13 cellular contexts compared by ENCODE assay signal in genomic region chr7:139773372-139773771, GRCh38. TPM values are rescaled to one million over a fixed set of nuclear protein-coding genes. Genes with fewer than 3 reads are reported as not detected.
DNase-seq lines count a peak whose midpoint lies in the region; ATAC-seq and TF ChIP-seq lines count a peak whose summit lies in the region.
"Had no signal": no experiment of that assay in that cellular context is flagged by ENCODE, and none has a peak within 500 bp of the region (broad histone marks: within the 10 kb centered on the region; RNA-seq: fewer than 3 reads in every experiment).

No MANE protein-coding gene starts in this region.

- peak overlapping the region in 1 of 2 donors; percentile 15 for H3K4me3 Mint-ChIP-seq in CD14-positive monocyte
- H3K4me3 Mint-ChIP-seq in HFFc6, result peak overlapping the region; percentile 60
- H3K4me3 Mint-ChIP-seq in activated naive CD8-positive, alpha-beta T cell treated with anti-CD3 and anti-CD28 coated beads for 36 hours, result no peak overlapping the region

- peaks cover 39 to 61% of the 10 kb centered on the region in 2 donors for H3K36me3 Mint-ChIP-seq in CD14-positive monocyte
- peaks cover 17% of the 10 kb centered on the region for H3K36me3 Mint-ChIP-seq in HFFc6 (ENCODE audit: low read depth)
- peaks cover 10% of the 10 kb centered on the region for H3K36me3 Mint-ChIP-seq in activated naive CD8-positive, alpha-beta T cell treated with anti-CD3 and anti-CD28 coated beads for 36 hours

- H3K27ac Mint-ChIP-seq in CD14-positive monocyte (peak overlapping the region; percentile 82 to 96 (median 94)), HFFc6 (peak overlapping the region; percentile 67; the same call in 1 of the 2 replicates)
- peak overlapping the region; percentile 64 for H3K27ac Mint-ChIP-seq in activated naive CD8-positive, alpha-beta T cell treated with anti-CD3 and anti-CD28 coated beads for 36 hours

- intact Hi-C loops in CD14-positive monocyte (cut with micrococcal nuclease), result loop anchor here (2.0 to 10.0 kb wide), 5 partner anchors 51 to 141 kb away; partner anchors contain the start of gene TBXAS1 (in 1 of the 2)
- intact Hi-C loops in left cardiac atrium (cut with DNase I), result loop anchor here (5.0 to 10.0 kb wide), 4 partner anchors 36 to 221 kb away; no protein-coding TSS in a partner anchor
- intact Hi-C loops in posterior cingulate gyrus (cut with DNase I), result loop anchor here (5.0 kb wide), 1 partner anchor 36 kb away; no protein-coding TSS in a partner anchor
- intact Hi-C loops in left ventricle myocardium inferior (cut with micrococcal nuclease), result loop anchor here (10.0 kb wide), 1 partner anchor 79 kb away; no protein-coding TSS in a partner anchor

- H3K9me3 ChIP-seq in osteoblast (ENCODE audit: low read depth, low read length), result no peaks in the 10 kb centered on the region
- H3K9me3 ChIP-seq in left ventricle myocardium inferior (replicated peaks), result no peaks in the 10 kb centered on the region

- no peak for TF ChIP-seq CTCF in CD14-positive monocyte (IDR thresholded peaks at IDR 0.05)
- no peak for TF ChIP-seq CTCF in HFFc6 (IDR thresholded peaks at IDR 0.05)
- TF ChIP-seq CTCF in osteoblast (IDR thresholded peaks at IDR 0.05; ENCODE audit: extremely low read depth, low read depth, low read length), result no peak
- TF ChIP-seq CTCF in left ventricle myocardium inferior (IDR thresholded peaks at IDR 0.05; ENCODE audit: borderline replicate concordance), result no peak

- H2AFZ ChIP-seq in osteoblast (ENCODE audit: low read length), result no peak overlapping the region

- H3K4me3 ChIP-seq in osteoblast (ENCODE audit: insufficient read depth, low read length), result no peak overlapping the region
- H3K4me3 ChIP-seq in left ventricle myocardium inferior, result no peak overlapping the region
- H3K4me3 ChIP-seq: lung had no signal

- H3K36me3 ChIP-seq in osteoblast (ENCODE audit: insufficient read depth, low read length) (peaks cover 16% of the 10 kb centered on the region), left ventricle myocardium inferior (peaks cover 14% of the 10 kb centered on the region)

- H3K79me2 ChIP-seq in osteoblast (ENCODE audit: insufficient read depth, low read length), result peaks cover 80% of the 10 kb centered on the region

- H4K20me1 ChIP-seq in osteoblast (ENCODE audit: insufficient read depth, low read length), result peaks cover 30% of the 10 kb centered on the region

- H3K4me2 ChIP-seq in osteoblast (ENCODE audit: insufficient read depth, low read length), result peak overlapping the region; percentile 90

- H3K9me3 Mint-ChIP-seq in CD14-positive monocyte (no peaks in the 10 kb centered on the region), HFFc6 (no peaks in the 10 kb centered on the region)
- H3K9me3 Mint-ChIP-seq in activated naive CD8-positive, alpha-beta T cell treated with anti-CD3 and anti-CD28 coated beads for 36 hours, result no peaks in the 10 kb centered on the region
- H3K9me3 Mint-ChIP-seq: CD8-positive, alpha-beta memory T cell had no signal

- H3K27me3 ChIP-seq in osteoblast (ENCODE audit: insufficient read depth, low read length), result no peaks in the 10 kb centered on the region
- no peaks in the 10 kb centered on the region for H3K27me3 ChIP-seq in left ventricle myocardium inferior (ENCODE audit: low read depth)

- no peak for DNase-seq in CD14-positive monocyte (ENCODE audit: low spot score)
- DNase-seq in HFFc6, result no peak
- peak; percentile 19 for DNase-seq in activated naive CD8-positive, alpha-beta T cell treated with anti-CD3 and anti-CD28 coated beads for 36 hours
- DNase-seq in osteoblast (ENCODE audit: insufficient read length, low spot score, missing footprints), result no peak
- DNase-seq in stimulated activated CD4-positive, alpha-beta T cell treated with anti-CD3 and anti-CD28 coated beads, Interleukin-4, amount 100 ng/mL, for 1 hour, result no peak
- DNase-seq in left cardiac atrium, result no peak
- no peak for DNase-seq in posterior cingulate gyrus
- DNase-seq in left ventricle myocardium inferior, result no peak
- DNase-seq: GDM1, NCI-H1417 treated with DMSO at 0.1 percent for 48 hours, NCI-H526 treated with DMSO at 0.1 percent for 48 hours had no signal

- no peak for ATAC-seq in left cardiac atrium

- H3K27me3 Mint-ChIP-seq in CD14-positive monocyte (ENCODE audit: low read depth in 3 of 3), result peaks cover 2% of the 10 kb centered on the region in 3 donors
- no peaks in the 10 kb centered on the region for H3K27me3 Mint-ChIP-seq in HFFc6 (ENCODE audit: insufficient read depth)
- no peaks in the 10 kb centered on the region for H3K27me3 Mint-ChIP-seq in activated naive CD8-positive, alpha-beta T cell treated with anti-CD3 and anti-CD28 coated beads for 36 hours
- H3K27me3 Mint-ChIP-seq: CD8-positive, alpha-beta memory T cell had no signal

- H3K27ac ChIP-seq in osteoblast (ENCODE audit: low read depth, low read length), result peak overlapping the region; percentile 98
- no peak overlapping the region for H3K27ac ChIP-seq in left ventricle myocardium inferior (replicated peaks)

- H3K4me1 ChIP-seq in osteoblast (ENCODE audit: insufficient read depth, low read length) (peaks cover 52% of the 10 kb centered on the region), left ventricle myocardium inferior (peaks cover 85% of the 10 kb centered on the region)

- H3K4me1 Mint-ChIP-seq in CD14-positive monocyte, result peaks cover 69% of the 10 kb centered on the region
- peaks cover 67% of the 10 kb centered on the region for H3K4me1 Mint-ChIP-seq in HFFc6 (ENCODE audit: low read depth)
- H3K4me1 Mint-ChIP-seq in activated naive CD8-positive, alpha-beta T cell treated with anti-CD3 and anti-CD28 coated beads for 36 hours, result peaks cover 64% of the 10 kb centered on the region

RNA-seq across cellular contexts. Expression of gene HIPK2, which starts 4.4 kb away (rescaled TPM):
- 1 to 10 TPM; 1.6 to 3.0 TPM for polyA plus RNA-seq in CD14-positive monocyte
- total RNA-seq in HFFc6 (2021; fragmentation: NEBNext Ultra II Directional; extraction: Animal tissue kit (Norgen Biotek cat#: 25700)), result 10 to 100 TPM; 14.6 to 33.4 (median 31.4) TPM
- 10 to 100 TPM; 15.4 to 16.1 TPM for total RNA-seq in activated naive CD8-positive, alpha-beta T cell treated with anti-CD3 and anti-CD28 coated beads for 36 hours
- 12.7 and 13.3 TPM in 2 replicates for total RNA-seq in osteoblast
- total RNA-seq in left cardiac atrium, result 100 to 1,000 TPM; 123 to 139 TPM
- total RNA-seq in left ventricle myocardium inferior, result 127 TPM

RNA-seq across cellular contexts. Expression of gene TBXAS1, which starts 55.7 kb away (rescaled TPM):
- 100 to 1,000 TPM; 289 to 298 TPM for polyA plus RNA-seq in CD14-positive monocyte
- total RNA-seq in HFFc6 (2021; fragmentation: NEBNext Ultra II Directional; extraction: Animal tissue kit (Norgen Biotek cat#: 25700)), result 1 to 10 TPM in 3 of 6 experiments, under 1 TPM in 3; 0.47 to 1.8 (median 1.0) TPM
- 1 to 10 TPM; 1.5 to 1.8 TPM for total RNA-seq in activated naive CD8-positive, alpha-beta T cell treated with anti-CD3 and anti-CD28 coated beads for 36 hours
- 0.59 and 0.72 TPM in 2 replicates for total RNA-seq in osteoblast
- total RNA-seq in left cardiac atrium, result 10 to 100 TPM in 1 of 2 donors, 1 to 10 TPM in 1; 10.0 to 11.3 TPM
- 3.9 TPM for total RNA-seq in left ventricle myocardium inferior
